In the genomic region with DNA sequence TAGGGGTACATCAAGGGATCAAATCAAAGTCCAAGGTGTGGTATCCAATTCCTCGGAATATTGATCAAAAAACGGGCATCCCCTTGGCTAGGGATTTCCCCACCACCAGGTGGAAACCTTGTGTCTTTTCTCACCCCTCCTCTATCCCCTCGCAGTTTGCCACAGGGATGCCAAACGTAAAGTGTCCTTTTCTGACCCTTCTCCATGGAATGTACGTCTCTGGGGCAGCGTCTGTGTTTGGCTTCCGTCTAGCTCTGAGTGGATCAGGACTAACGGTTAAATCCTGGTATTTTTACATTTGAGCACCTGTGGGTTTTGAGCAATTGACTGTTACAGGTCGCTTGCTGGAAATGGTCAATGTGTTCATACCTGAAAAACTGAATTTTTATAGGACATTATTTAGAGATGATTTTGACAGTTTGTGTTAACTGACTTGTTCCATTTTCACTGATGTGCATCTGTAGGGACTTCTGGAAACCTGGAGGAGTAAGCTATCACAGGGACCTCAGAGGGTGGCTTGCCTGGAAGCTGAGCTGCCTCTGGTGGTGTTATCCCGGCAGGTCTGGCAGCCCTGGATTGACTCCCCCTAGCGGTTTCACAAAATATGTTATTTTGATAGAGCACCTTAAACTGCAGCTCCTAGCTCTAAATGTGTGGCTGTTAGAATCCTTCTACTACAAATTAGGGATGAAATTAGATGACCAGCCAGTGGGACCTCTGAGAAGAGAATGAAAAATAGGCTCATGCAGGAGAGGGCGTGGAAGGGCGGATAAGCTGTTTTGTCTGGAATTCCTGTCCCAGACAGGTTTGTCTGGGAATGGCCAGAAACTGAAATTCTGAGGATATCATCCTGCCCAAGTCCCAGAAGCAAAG, we compare ENCODE assay signal across 8 cellular contexts. TPM values are rescaled to one million over a fixed set of nuclear protein-coding genes. Genes with fewer than 3 reads are reported as not detected.
DNase-seq lines count a peak whose midpoint lies in the region; ATAC-seq and TF ChIP-seq lines count a peak whose summit lies in the region.

No MANE protein-coding gene starts in this region.

- H3K36me3 Mint-ChIP-seq in activated B cell treated with CpG ODN at 0.5 μM for 24 hours (ENCODE audit: low read depth), result no peaks in the 10 kb centered on the region

- peak; percentile 92 for TF ChIP-seq CTCF in C4-2B (conservative IDR thresholded peaks at IDR 0.05)
- TF ChIP-seq CTCF in activated B cell treated with CpG ODN at 0.5 μM for 24 hours (IDR thresholded peaks at IDR 0.05), result peak; percentile 70
- peak; percentile 64 for TF ChIP-seq CTCF in lung (IDR thresholded peaks at IDR 0.05; ENCODE audit: control extremely low read depth, extremely low read depth)

- H3K27ac Mint-ChIP-seq in activated B cell treated with CpG ODN at 0.5 μM for 24 hours, result no peak overlapping the region

- H3K27ac ChIP-seq in C4-2B, result no peak overlapping the region
- H3K27ac ChIP-seq in lung (ENCODE audit: low read depth in 1 of 2, low read length in 1 of 2), result no peak overlapping the region
- H3K27ac ChIP-seq in substantia nigra (ENCODE audit: low read depth, low read length, poor library complexity, severe bottlenecking), result no peak overlapping the region

- peaks cover 17% of the 10 kb centered on the region for H3K27me3 Mint-ChIP-seq in activated B cell treated with CpG ODN at 0.5 μM for 24 hours

- POLR2A ChIA-PET in activated B cell treated with CpG ODN at 0.5 μM for 24 hours (lab: Charles Lee), result interaction anchor here (0.9 kb wide), 1 partner anchor 9 kb away, joined by 3 read pairs; no protein-coding TSS in a partner anchor

- H3K4me3 ChIP-seq in lung, result no peak overlapping the region

- 35 to 42% methylated on average over 13 of the region's 13 CpGs for WGBS in lung, 2 donors

- no peaks in the 10 kb centered on the region for H3K36me3 ChIP-seq in lung (ENCODE audit: control insufficient read depth in 2 of 2, insufficient read depth in 2 of 2, low read length in 2 of 2)

- no peak overlapping the region for H3K4me3 Mint-ChIP-seq in activated B cell treated with CpG ODN at 0.5 μM for 24 hours

- H3K9me3 ChIP-seq in lung (ENCODE audit: control insufficient read depth in 2 of 2, insufficient read depth in 1 of 2, low read length in 1 of 2), result no peaks in the 10 kb centered on the region

- peaks cover 2 to 10% of the 10 kb centered on the region in 2 donors for H3K4me1 ChIP-seq in lung (ENCODE audit: control insufficient read depth in 2 of 2, insufficient read depth in 2 of 2, low read length in 2 of 2)

- H3K9me3 Mint-ChIP-seq in activated B cell treated with CpG ODN at 0.5 μM for 24 hours, result no peaks in the 10 kb centered on the region

- peak; percentile 69 for ATAC-seq in GM19043 (IDR thresholded peaks at IDR 0.05; ENCODE audit: low read depth, unreplicated experiment)
- ATAC-seq in HG03196 (IDR thresholded peaks at IDR 0.05; ENCODE audit: unreplicated experiment), result peak; percentile 60
- peak; percentile 79 for ATAC-seq in activated B cell treated with CpG ODN at 0.5 μM for 24 hours (ENCODE audit: low read depth)
- ATAC-seq in lung (ENCODE audit: insufficient read depth, low FRiP score), result peak; percentile 74

- intact Hi-C loops in activated B cell treated with CpG ODN at 0.5 μM for 24 hours (cut with micrococcal nuclease), result loop anchor here (2.0 to 5.0 kb wide), 3 partner anchors 355 to 955 kb away; no protein-coding TSS in a partner anchor

- H3K4me1 Mint-ChIP-seq in activated B cell treated with CpG ODN at 0.5 μM for 24 hours, result peaks cover 5% of the 10 kb centered on the region

- DNase-seq in NCI-H2227 treated with DMSO at 0.1 percent for 48 hours (lab: John Stamatoyannopoulos, UW) (peak; percentile 65), activated B cell treated with CpG ODN at 0.5 μM for 24 hours (no peak), ecto neural progenitor cell (ENCODE audit: low spot score) (peak; percentile 73), lung (ENCODE audit: low spot score) (peak; percentile 63), substantia nigra (lab: John Stamatoyannopoulos, UW) (peak in 28 of 49 donors; percentile 2 to 53 (median 16))

- no peaks in the 10 kb centered on the region for H3K27me3 ChIP-seq in lung (ENCODE audit: control insufficient read depth, insufficient read depth)

- CTCF ChIA-PET in activated B cell treated with CpG ODN at 0.5 μM for 24 hours (lab: Charles Lee), result interaction anchor here (0.6 to 3.5 kb wide), 13 partner anchors 8 to 970 kb away, joined by 3 to 18 read pairs (median 3); a partner anchor contains a TSS

RNA-seq across cellular contexts. Expression of a gene that starts 8.8 kb away (rescaled TPM):
- total RNA-seq in activated B cell treated with CpG ODN at 0.5 μM for 24 hours (0.71 and 1.2 TPM in 2 replicates), lung (10 to 100 TPM; 51.7 to 54.1 TPM)
- 100 to 1,000 TPM in 1 of 2 donors, 10 to 100 TPM in 1; 66.1 to 171 TPM for polyA plus RNA-seq in lung

Comparison
In these comparisons a context has a peak if more than half of its experiments do, and no peak if none do; other contexts are left out.
1. RNA of a gene that starts 8.8 kb away (total RNA-seq): 51.7 to 54.1 TPM in lung; 0.71 to 1.2 TPM in activated B cell treated with CpG ODN at 0.5 μM for 24 hours; every median in the first group is over 10 times any median in the second.
2. Peak in every context shown above with its lines, with median percentiles within 50 percentile points of each other: CTCF ChIP-seq and ATAC-seq.